In the genomic region with DNA sequence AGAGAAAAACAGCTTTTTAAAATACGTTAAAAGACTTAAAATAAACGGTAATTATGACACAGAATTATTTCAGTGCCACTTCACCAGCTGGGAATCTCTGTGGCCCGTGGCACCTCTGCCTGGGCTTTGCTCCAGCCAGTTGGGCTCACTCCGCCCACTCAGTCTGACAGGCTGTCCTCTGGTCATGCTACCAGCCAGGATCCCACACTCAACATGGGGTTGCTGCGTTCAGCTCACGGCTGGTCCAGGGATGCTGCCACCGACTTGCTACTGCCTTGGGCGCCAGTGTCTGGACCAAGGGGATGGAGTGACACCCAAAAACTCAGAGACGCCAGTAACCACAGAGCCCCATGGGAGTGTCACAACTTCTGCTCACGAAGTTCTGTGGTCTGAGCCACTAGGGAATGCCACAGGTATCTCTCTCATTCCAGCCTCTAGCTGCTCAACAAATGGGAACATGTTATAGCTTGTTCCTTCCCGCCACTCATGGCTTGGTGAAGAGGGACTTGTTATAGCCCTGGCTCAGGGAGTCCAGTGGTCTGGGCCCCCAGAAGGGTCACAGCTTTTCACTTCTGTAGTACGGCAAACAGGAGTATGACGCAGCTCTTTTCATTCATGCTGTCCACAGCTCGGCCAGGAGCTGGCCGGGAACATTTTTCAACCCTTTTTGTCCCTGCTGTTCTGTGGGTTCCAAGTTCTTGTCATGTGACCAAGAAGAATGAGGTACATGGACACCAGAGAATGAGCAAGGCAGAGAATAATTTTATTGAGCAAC, we compare ENCODE assay signal across 27 cellular contexts.
"Had no signal": no experiment of that assay in that cellular context is flagged by ENCODE, and none has a peak within 500 bp of the region (broad histone marks: within the 10 kb centered on the region; RNA-seq: fewer than 3 reads in every experiment).

No MANE protein-coding gene starts in this region.

- H3K27ac Mint-ChIP-seq: activated CD4-positive, alpha-beta T cell treated with anti-CD3 and anti-CD28 coated beads, Interleukin-2, amount 10 ng/mL, durations not matched to agents 24 days and 14 days; activated CD8-positive, alpha-beta T cell treated with anti-CD3 and anti-CD28 coated beads for 36 hours; activated naive CD4-positive, alpha-beta T cell treated with anti-CD3 and anti-CD28 coated beads for 36 hours; activated naive CD8-positive, alpha-beta T cell treated with anti-CD3 and anti-CD28 coated beads, Interleukin-2, amount 50 U/mL, for 24 hours; activated T-helper 17 cell treated with anti-CD3 and anti-CD28 coated beads, Interleukin-2, amount 50 U/mL, for 72 hours; naive thymus-derived CD8-positive, alpha-beta T cell had no signal

- FAIRE-seq: endometrium, frontal cortex, pancreas had no signal

- H3K27me3 ChIP-seq: brain microvascular endothelial cell, neutrophil, sigmoid colon, thyroid gland, uterus had no signal

- DNase-seq: activated CD4-positive, alpha-beta T cell treated with anti-CD3 and anti-CD28 coated beads, Interleukin-2, amount 10 ng/mL, durations not matched to agents 24 days and 14 days; activated CD8-positive, alpha-beta T cell treated with anti-CD3 and anti-CD28 coated beads for 36 hours; activated naive CD4-positive, alpha-beta T cell treated with anti-CD3 and anti-CD28 coated beads for 36 hours; activated naive CD8-positive, alpha-beta T cell treated with anti-CD3 and anti-CD28 coated beads, Interleukin-2, amount 50 U/mL, for 24 hours; activated T-cell treated with anti-CD3 and anti-CD28 coated beads, Interleukin-2, amount 50 U/mL, for 1 hour; anterior cingulate cortex; brain microvascular endothelial cell; erythroblast; hypothalamus; left ventricle myocardium inferior; mesenchymal stem cell; mucosa of descending colon; naive thymus-derived CD8-positive, alpha-beta T cell; pancreas; sigmoid colon; stimulated activated CD8-positive, alpha-beta memory T cell treated with anti-CD3 and anti-CD28 coated beads, Interleukin-4, amount 100 ng/mL, for 48 hours; stimulated activated naive CD4-positive, alpha-beta T cell treated with Interleukin-2 at 50 U/mL for 16 hours; T-helper 1 cell; T-helper 9 cell; thyroid gland; uterus had no signal

- H3K36me3 ChIP-seq: brain microvascular endothelial cell, left ventricle myocardium inferior, neutrophil, pancreas, sigmoid colon, thyroid gland, uterus had no signal

- H3K4me3 Mint-ChIP-seq: activated CD4-positive, alpha-beta T cell treated with anti-CD3 and anti-CD28 coated beads, Interleukin-2, amount 10 ng/mL, durations not matched to agents 24 days and 14 days; activated CD8-positive, alpha-beta T cell treated with anti-CD3 and anti-CD28 coated beads for 36 hours; activated naive CD4-positive, alpha-beta T cell treated with anti-CD3 and anti-CD28 coated beads for 36 hours; activated naive CD8-positive, alpha-beta T cell treated with anti-CD3 and anti-CD28 coated beads, Interleukin-2, amount 50 U/mL, for 24 hours; activated T-helper 17 cell treated with anti-CD3 and anti-CD28 coated beads, Interleukin-2, amount 50 U/mL, for 72 hours; central memory CD8-positive, alpha-beta T cell; naive thymus-derived CD8-positive, alpha-beta T cell had no signal

- H3K4me1 ChIP-seq: left ventricle myocardium inferior, pancreas, sigmoid colon, thyroid gland, uterus had no signal

- H3K27ac ChIP-seq: brain microvascular endothelial cell, coronary artery, left ventricle myocardium inferior, neutrophil, pancreas, sigmoid colon, thyroid gland, uterus had no signal

- H3K9me3 Mint-ChIP-seq: activated CD4-positive, alpha-beta T cell treated with anti-CD3 and anti-CD28 coated beads, Interleukin-2, amount 10 ng/mL, durations not matched to agents 24 days and 14 days; activated CD8-positive, alpha-beta T cell treated with anti-CD3 and anti-CD28 coated beads for 36 hours; activated naive CD4-positive, alpha-beta T cell treated with anti-CD3 and anti-CD28 coated beads for 36 hours; activated naive CD8-positive, alpha-beta T cell treated with anti-CD3 and anti-CD28 coated beads, Interleukin-2, amount 50 U/mL, for 24 hours; activated T-helper 17 cell treated with anti-CD3 and anti-CD28 coated beads, Interleukin-2, amount 50 U/mL, for 72 hours; central memory CD8-positive, alpha-beta T cell had no signal

- H3K4me3 ChIP-seq: coronary artery, left ventricle myocardium inferior, mucosa of descending colon, pancreas, sigmoid colon, thyroid gland, uterus had no signal

- H3K4me1 Mint-ChIP-seq: activated CD4-positive, alpha-beta T cell treated with anti-CD3 and anti-CD28 coated beads, Interleukin-2, amount 10 ng/mL, durations not matched to agents 24 days and 14 days; activated naive CD8-positive, alpha-beta T cell treated with anti-CD3 and anti-CD28 coated beads, Interleukin-2, amount 50 U/mL, for 24 hours; activated T-helper 17 cell treated with anti-CD3 and anti-CD28 coated beads, Interleukin-2, amount 50 U/mL, for 72 hours; central memory CD8-positive, alpha-beta T cell; naive thymus-derived CD8-positive, alpha-beta T cell had no signal

- H3K9me3 ChIP-seq: left ventricle myocardium inferior, mucosa of descending colon, neutrophil, pancreas, sigmoid colon, thyroid gland, uterus had no signal
